Comparison of ENCODE assay signal across 13 cellular contexts in genomic region chr15:77830041-77830440, GRCh38.
DNase-seq lines count a peak whose midpoint lies in the region; ATAC-seq, FAIRE-seq and TF ChIP-seq lines count a peak whose summit lies in the region.
"Had no signal": no experiment of that assay in that cellular context is flagged by ENCODE, and none has a peak within 500 bp of the region (broad histone marks: within the 10 kb centered on the region; RNA-seq: fewer than 3 reads in every experiment).

No MANE protein-coding gene starts in this region.

- BruUV-seq in K562 (replicated peaks; lab: Mats Ljungman, UMichigan) (no TSS peak), HepG2 (replicated peaks; lab: Mats Ljungman, UMichigan) (no TSS peak)

- CTCF ChIA-PET in K562 (lab: Yijun Ruan, JAX; ENCODE audit: low intra/inter-chr PET ratio) (no interaction called here), HepG2 (lab: Yijun Ruan, JAX; ENCODE audit: low intra/inter-chr PET ratio, low total read pairs) (no interaction called here)

- TF ChIP-seq RAD21 in K562 (CRISPR knock-in tag; conservative IDR thresholded peaks at IDR 0.05 in 1 of 2, IDR thresholded peaks at IDR 0.05 in 1 of 2) (no peak), HepG2 (CRISPR knock-in tag; IDR thresholded peaks at IDR 0.05) (no peak)

- no peaks in the 10 kb centered on the region for H3K79me2 ChIP-seq in K562 (ENCODE audit: control insufficient read depth, insufficient read depth, low read length)
- H3K79me2 ChIP-seq in HepG2 (ENCODE audit: insufficient read depth, low read length), result no peaks in the 10 kb centered on the region

- no peak for FAIRE-seq in K562 (lab: Jason Lieb, UNC)
- no peak for FAIRE-seq in HepG2 (lab: Jason Lieb, UNC)
- FAIRE-seq: endometrium, urothelium cell line had no signal

- peaks cover 5% of the 10 kb centered on the region; the same call in 1 of the 2 replicates for H4K20me1 ChIP-seq in K562 (replicated peaks; ENCODE audit: control insufficient read depth, insufficient read depth, low read length)
- H4K20me1 ChIP-seq in HepG2 (ENCODE audit: insufficient read depth, low read length), result no peaks in the 10 kb centered on the region

- no peaks in the 10 kb centered on the region for H3K9me1 ChIP-seq in K562 (ENCODE audit: control insufficient read depth, insufficient read depth, low read length)

- intact Hi-C loops in K562 (cut with micrococcal nuclease), result no loop called here
- intact Hi-C loops in HepG2 (cut with micrococcal nuclease; ENCODE audit: unreplicated experiment), result no loop called here

- H3K4me1 ChIP-seq in K562 (replicated peaks in 1 of 2; ENCODE audit: control insufficient read depth in 2 of 2, insufficient read depth in 2 of 2, low read length in 2 of 2) (no peaks in the 10 kb centered on the region; a peak in 1 of 5 replicates), HepG2 (ENCODE audit: insufficient read depth, low read length) (no peaks in the 10 kb centered on the region)

- TF ChIP-seq CTCF in K562 (IDR thresholded peaks at IDR 0.05 in 2 of 3, conservative IDR thresholded peaks at IDR 0.05 in 1 of 3; ENCODE audit: insufficient read depth in 2 of 3, low read depth in 1 of 3, low read length in 3 of 3), result no peak
- TF ChIP-seq CTCF in HepG2 (CRISPR knock-in tag; IDR thresholded peaks at IDR 0.05), result no peak

- H3K4me2 ChIP-seq in K562 (ENCODE audit: insufficient read depth, low read length), result no peak overlapping the region
- no peak overlapping the region for H3K4me2 ChIP-seq in HepG2 (ENCODE audit: low read depth, low read length)

- peak; percentile 49; the same call in 2 of the 3 replicates for ATAC-seq in K562
- ATAC-seq in HepG2, result no peak
- no peak for ATAC-seq in HG02970 (IDR thresholded peaks at IDR 0.05; ENCODE audit: low FRiP score, unreplicated experiment)

- no peak overlapping the region for H3K4me3 ChIP-seq in Jurkat, Clone E6-1 (ENCODE audit: low read length)
- no peak overlapping the region for H3K4me3 ChIP-seq in K562
- H3K4me3 ChIP-seq in HepG2 (replicated peaks in 1 of 3; ENCODE audit: insufficient read depth in 1 of 3, low read depth in 2 of 3, low read length in 3 of 3), result no peak overlapping the region

- peaks cover 0 to 3% of the 10 kb centered on the region in 2 experiments; a peak in 2 of 5 replicates for H3K27me3 ChIP-seq in K562 (ENCODE audit: control insufficient read depth in 2 of 2, insufficient read depth in 2 of 2, low read length in 2 of 2)
- peaks cover 0 to 3% of the 10 kb centered on the region in 2 experiments; a peak in 1 of 5 replicates for H3K27me3 ChIP-seq in HepG2 (ENCODE audit: control insufficient read depth in 1 of 2, insufficient read depth in 2 of 2, low read length in 2 of 2)

- H2AFZ ChIP-seq in K562 (ENCODE audit: low read depth, low read length), result 0 out of 2 replicates have a peak overlapping the region, but pooled peaks have one; percentile 22
- no peak overlapping the region for H2AFZ ChIP-seq in HepG2 (ENCODE audit: low read length)

- TF ChIP-seq POLR2A in K562 (conservative IDR thresholded peaks at IDR 0.05) (no peak), HepG2 (IDR thresholded peaks at IDR 0.05; ENCODE audit: insufficient read depth in 1 of 2, low read depth in 2 of 2, low read length in 2 of 2) (no peak)

- H3K36me3 ChIP-seq in K562 (ENCODE audit: control insufficient read depth, insufficient read depth, low read length) (no peaks in the 10 kb centered on the region), HepG2 (replicated peaks in 1 of 2; ENCODE audit: control insufficient read depth in 1 of 2, insufficient read depth in 2 of 2, low read length in 2 of 2) (no peaks in the 10 kb centered on the region)

- H3K9ac ChIP-seq in K562 (ENCODE audit: insufficient read depth in 1 of 2, low read depth in 2 of 2, low read length in 2 of 2) (no peak overlapping the region; a peak in 1 of 4 replicates), HepG2 (ENCODE audit: insufficient read depth, low read depth, low read length) (no peak overlapping the region)

- in situ Hi-C loops in Caki2 (cut with HindIII; ENCODE audit: low pct_unique_long_range_greater_than_20kb, low sequenced_read_pairs), result no loop called here
- in situ Hi-C loops in K562 (cut with MboI), result no loop called here
- in situ Hi-C loops in HepG2 (cut with HindIII; ENCODE audit: extremely low pct_ligation_motif_present, low pct_unique_long_range_greater_than_20kb), result no loop called here

- no peak for TF ChIP-seq EP300 in K562 (IDR thresholded peaks at IDR 0.05; ENCODE audit: low read length)
- no peak for TF ChIP-seq EP300 in HepG2 (IDR thresholded peaks at IDR 0.05; ENCODE audit: low read depth in 2 of 2, low read length in 2 of 2)
- no peak for TF ChIP-seq EP300 in HepG2 (CRISPR knock-in tag; IDR thresholded peaks at IDR 0.05; ENCODE audit: borderline replicate concordance)

- POLR2A ChIA-PET in K562 (lab: Yijun Ruan, JAX), result no interaction called here
- POLR2A ChIA-PET in HepG2 (lab: Yijun Ruan, JAX), result no interaction called here

- WGBS in K562 (ENCODE audit: insufficient coverage, low coverage, missing lambda C conversion rate), result 0% methylated on average over 5 of the region's 5 CpGs
- WGBS in HepG2 (ENCODE audit: low lambda C conversion rate), result 0% methylated on average over 5 of the region's 5 CpGs

- H3K9me3 ChIP-seq in K562 (replicated peaks; ENCODE audit: control insufficient read depth, insufficient read depth, low read depth, low read length) (no peaks in the 10 kb centered on the region), HepG2 (ENCODE audit: low read length) (no peaks in the 10 kb centered on the region)

- peak; percentile 54 for DNase-seq in Caki2 (ENCODE audit: low read depth)
- peak; percentile 55 for DNase-seq in Jurkat, Clone E6-1 (ENCODE audit: low read depth, low spot score)
- peak in 1 of 4 experiments; percentile 22 for DNase-seq in K562 (ENCODE audit: extremely low read depth in 1 of 4, low spot score in 3 of 4)
- no peak for DNase-seq in HepG2 (ENCODE audit: low spot score)
- DNase-seq in Kasumi-1 (lab: John Stamatoyannopoulos, UW), result no peak
- DNase-seq in CD1c-positive myeloid dendritic cell (ENCODE audit: extremely low spot score), result no peak
- no peak for DNase-seq in NCI-H524 treated with DMSO at 0.1 percent for 48 hours (lab: John Stamatoyannopoulos, UW)
- DNase-seq: CD4-positive, alpha-beta T cell; NCI-H1436 treated with DMSO at 0.1 percent for 48 hours; NCI-H748 treated with DMSO at 0.1 percent for 48 hours had no signal

- no peak overlapping the region for H3K27ac ChIP-seq in K562 (ENCODE audit: extremely low read depth, low read depth, low read length)
- no peak overlapping the region for H3K27ac ChIP-seq in HepG2 (ENCODE audit: extremely low read length, insufficient read depth, low read length)

TF ChIP-seq in K562, 482 proteins besides CTCF, POLR2A, EP300 and RAD21 (continues in another document):
- no peak for TF ChIP-seq ATF1 (CRISPR knock-in tag; IDR thresholded peaks at IDR 0.05)
- 0 out of 2 replicates have a peak, but pooled peaks have one; percentile 23 for TF ChIP-seq ATF1 (tag; IDR thresholded peaks at IDR 0.05)
- peak; percentile 82 for TF ChIP-seq TFE3 (CRISPR knock-in tag; IDR thresholded peaks at IDR 0.05)
- peak; percentile 46; the same call in 1 of the 2 replicates for TF ChIP-seq ESRRA (IDR thresholded peaks at IDR 0.05; ENCODE audit: borderline replicate concordance, low read depth)
- TF ChIP-seq USF1 (CRISPR knock-in tag; IDR thresholded peaks at IDR 0.05), result peak; percentile 65

TF ChIP-seq in HepG2, 621 proteins besides CTCF, POLR2A, EP300 and RAD21:
- no peak for TF ChIP-seq ZNF639 (CRISPR knock-in tag; conservative IDR thresholded peaks at IDR 0.05)
- TF ChIP-seq MNT (IDR thresholded peaks at IDR 0.05), result peak; percentile 89
- TF ChIP-seq HHEX (CRISPR knock-in tag; IDR thresholded peaks at IDR 0.05), result no peak
- TF ChIP-seq SMYD3 (CRISPR knock-in tag; IDR thresholded peaks at IDR 0.05), result no peak

Comparison
In these comparisons a context has a peak if more than half of its experiments do, and no peak if none do; other contexts are left out.
1. DNase-seq: peak in Caki2 (single experiment) and Jurkat, Clone E6-1 (single experiment); none in HepG2 (single experiment), Kasumi-1 (0 of 2), CD1c-positive myeloid dendritic cell (single experiment) and NCI-H524 treated with DMSO at 0.1 percent for 48 hours (single experiment).